ENCODE assay signal across 1 cellular context in the genomic region with DNA sequence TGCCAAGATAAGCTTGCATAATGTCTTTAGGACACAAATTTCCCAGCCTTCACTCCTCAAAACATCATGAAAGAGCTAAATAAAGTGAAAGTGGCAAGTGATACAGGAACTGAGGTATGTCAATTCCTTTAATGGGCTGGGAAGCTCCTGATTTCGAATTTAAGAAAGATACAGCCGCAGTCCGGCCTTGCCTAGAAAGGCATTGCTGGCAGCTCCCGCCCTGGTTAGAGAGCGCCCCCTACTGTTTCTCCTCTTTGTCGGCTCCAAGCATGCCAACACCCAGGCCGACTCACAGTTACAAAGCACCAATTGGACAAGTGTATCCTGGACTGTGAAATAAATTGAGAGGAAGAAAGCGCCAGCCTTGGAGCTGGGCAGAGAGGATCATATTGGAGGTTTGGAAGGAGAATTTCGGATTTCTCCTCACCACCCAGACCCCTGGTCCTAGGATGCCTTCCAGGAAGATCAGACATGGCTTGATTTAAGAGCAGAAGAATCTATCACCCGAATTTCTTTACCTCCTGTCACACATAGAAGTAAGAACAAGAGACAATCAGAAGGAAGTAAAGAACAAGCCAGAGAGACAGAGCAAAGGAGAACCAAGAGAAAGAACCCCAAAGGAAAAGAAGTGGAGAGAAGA.
TF ChIP-seq lines count a peak whose summit lies in the region.

No MANE protein-coding gene starts in this region.

TF ChIP-seq in WTC11, 78 proteins besides CTCF, POLR2A, EP300 and RAD21 (continued from another document):
- TF ChIP-seq, protein P1, sequence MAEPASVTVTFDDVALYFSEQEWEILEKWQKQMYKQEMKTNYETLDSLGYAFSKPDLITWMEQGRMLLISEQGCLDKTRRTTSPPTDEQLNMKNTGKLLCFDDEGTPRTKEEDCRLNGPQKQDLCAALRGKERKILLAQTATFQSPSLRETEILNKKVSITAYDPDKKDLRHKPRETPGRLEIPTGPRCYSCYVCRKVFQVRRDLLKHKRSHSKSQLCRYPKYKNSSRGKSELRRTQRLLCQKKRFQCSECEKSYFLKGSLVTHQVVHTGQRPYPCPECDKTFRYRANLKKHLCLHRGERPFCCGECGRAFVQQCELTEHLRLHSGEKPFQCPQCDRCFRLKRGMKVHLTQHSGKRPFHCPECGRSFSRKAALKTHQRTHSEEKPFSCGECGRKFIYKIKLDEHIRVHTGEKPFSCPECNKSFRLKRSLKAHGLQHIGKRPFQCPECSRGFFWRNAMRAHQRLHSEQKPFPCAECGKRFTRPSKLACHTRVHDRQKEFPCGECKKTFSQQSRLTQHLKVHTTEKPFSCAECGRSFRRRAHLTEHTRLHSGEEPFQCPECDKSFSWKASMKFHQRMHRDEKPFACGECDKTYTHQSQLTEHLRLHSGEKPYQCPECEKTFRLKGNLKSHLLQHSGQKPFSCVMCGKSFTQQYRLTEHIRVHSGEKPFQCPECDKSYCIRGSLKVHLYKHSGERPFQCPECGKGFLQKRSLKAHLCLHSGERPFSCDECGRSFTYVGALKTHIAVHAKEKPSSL (CRISPR knock-in tag; conservative IDR thresholded peaks at IDR 0.05) = no peak
- TF ChIP-seq ELF4 (CRISPR knock-in tag; IDR thresholded peaks at IDR 0.05; ENCODE audit: low read depth) (no peak), HMGA2 (CRISPR knock-in tag; IDR thresholded peaks at IDR 0.05) (no peak), NFATC4 (CRISPR knock-in tag; IDR thresholded peaks at IDR 0.05) (no peak), ESRRA (CRISPR knock-in tag; IDR thresholded peaks at IDR 0.05; ENCODE audit: borderline replicate concordance) (no peak), EMX1 (CRISPR knock-in tag; IDR thresholded peaks at IDR 0.05) (no peak), FOXP1 (CRISPR knock-in tag; IDR thresholded peaks at IDR 0.05; ENCODE audit: borderline replicate concordance) (no peak)
- TF ChIP-seq, protein P2, sequence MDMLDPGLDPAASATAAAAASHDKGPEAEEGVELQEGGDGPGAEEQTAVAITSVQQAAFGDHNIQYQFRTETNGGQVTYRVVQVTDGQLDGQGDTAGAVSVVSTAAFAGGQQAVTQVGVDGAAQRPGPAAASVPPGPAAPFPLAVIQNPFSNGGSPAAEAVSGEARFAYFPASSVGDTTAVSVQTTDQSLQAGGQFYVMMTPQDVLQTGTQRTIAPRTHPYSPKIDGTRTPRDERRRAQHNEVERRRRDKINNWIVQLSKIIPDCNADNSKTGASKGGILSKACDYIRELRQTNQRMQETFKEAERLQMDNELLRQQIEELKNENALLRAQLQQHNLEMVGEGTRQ (CRISPR knock-in tag; IDR thresholded peaks at IDR 0.05) = no peak
- TF ChIP-seq, protein P3, sequence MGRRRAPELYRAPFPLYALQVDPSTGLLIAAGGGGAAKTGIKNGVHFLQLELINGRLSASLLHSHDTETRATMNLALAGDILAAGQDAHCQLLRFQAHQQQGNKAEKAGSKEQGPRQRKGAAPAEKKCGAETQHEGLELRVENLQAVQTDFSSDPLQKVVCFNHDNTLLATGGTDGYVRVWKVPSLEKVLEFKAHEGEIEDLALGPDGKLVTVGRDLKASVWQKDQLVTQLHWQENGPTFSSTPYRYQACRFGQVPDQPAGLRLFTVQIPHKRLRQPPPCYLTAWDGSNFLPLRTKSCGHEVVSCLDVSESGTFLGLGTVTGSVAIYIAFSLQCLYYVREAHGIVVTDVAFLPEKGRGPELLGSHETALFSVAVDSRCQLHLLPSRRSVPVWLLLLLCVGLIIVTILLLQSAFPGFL (CRISPR knock-in tag; IDR thresholded peaks at IDR 0.05; ENCODE audit: borderline replicate concordance) = no peak
